In genomic region chr10:61902448-61903183, GRCh38 we compare ENCODE assay signal across 9 cellular contexts. TPM values are rescaled to one million over a fixed set of nuclear protein-coding genes. Genes with fewer than 3 reads are reported as not detected.
DNase-seq lines count a peak whose midpoint lies in the region; ATAC-seq, FAIRE-seq and TF ChIP-seq lines count a peak whose summit lies in the region.
"Had no signal": no experiment of that assay in that cellular context is flagged by ENCODE, and none has a peak within 500 bp of the region (broad histone marks: within the 10 kb centered on the region; RNA-seq: fewer than 3 reads in every experiment).

No MANE protein-coding gene starts in this region.

- H3K27ac ChIP-seq in H1 (ENCODE audit: low read depth, low read length) (no peak overlapping the region), mesenchymal stem cell (ENCODE audit: low read length, poor library complexity, severe bottlenecking) (peak overlapping the region; percentile 93)

- TF ChIP-seq RAD21 in H1 (IDR thresholded peaks at IDR 0.05 in 1 of 2, conservative IDR thresholded peaks at IDR 0.05 in 1 of 2; ENCODE audit: low read depth in 2 of 2, low read length in 2 of 2) = 0 out of 4 replicates have a peak, but pooled peaks of 1 of the 2 experiments have one; percentile 1

- H3K79me1 ChIP-seq in H1 (ENCODE audit: low read depth, low read length) = no peaks in the 10 kb centered on the region
- no peaks in the 10 kb centered on the region for H3K79me1 ChIP-seq in mesenchymal stem cell (replicated peaks; ENCODE audit: low read length, poor library complexity, severe bottlenecking)

- TF ChIP-seq CTCF in Caco-2 (IDR thresholded peaks at IDR 0.05; ENCODE audit: insufficient read depth in 1 of 2, low read depth in 1 of 2, low read length in 1 of 2, severe bottlenecking in 1 of 2, unreplicated experiment in 1 of 2) (peak in 1 of 2 experiments; percentile 43), H1 (IDR thresholded peaks at IDR 0.05; ENCODE audit: control extremely low read depth in 1 of 3, insufficient read depth in 1 of 3, low read depth in 1 of 3, low read length in 3 of 3) (peak in 1 of 3 experiments; percentile 8; a peak in 1 of 4 replicates)

- H3K9ac ChIP-seq in H1 (replicated peaks in 1 of 4; ENCODE audit: extremely low read depth in 1 of 4, low read depth in 3 of 4, low read length in 3 of 4) (no peak overlapping the region), mesenchymal stem cell (ENCODE audit: low read length) (peak overlapping the region; percentile 100)

- peaks cover 6% of the 10 kb centered on the region; the same call in 1 of the 2 replicates for H3K36me3 ChIP-seq in Caco-2 (ENCODE audit: control insufficient read depth, insufficient read depth, low read length)
- no peaks in the 10 kb centered on the region for H3K36me3 ChIP-seq in H7 (replicated peaks; ENCODE audit: control insufficient read depth, insufficient read depth, low read length)
- H3K36me3 ChIP-seq in H1 (ENCODE audit: control insufficient read depth in 2 of 4, insufficient read depth in 4 of 4, low read length in 3 of 4) = no peaks in the 10 kb centered on the region
- no peaks in the 10 kb centered on the region for H3K36me3 ChIP-seq in mesenchymal stem cell (ENCODE audit: control insufficient read depth in 1 of 2, insufficient read depth in 2 of 2, low read depth in 1 of 2, low read length in 2 of 2)

- no peaks in the 10 kb centered on the region for H3K27me3 ChIP-seq in Caco-2 (replicated peaks; ENCODE audit: control insufficient read depth, insufficient read depth, low read length)
- peaks cover 33% of the 10 kb centered on the region for H3K27me3 ChIP-seq in H7 (ENCODE audit: control insufficient read depth, insufficient read depth, low read length)
- H3K27me3 ChIP-seq in H1 (replicated peaks in 1 of 4; ENCODE audit: control insufficient read depth in 3 of 4, extremely low read depth in 1 of 4, insufficient read depth in 3 of 4, low read length in 3 of 4) = peaks cover 9 to 38% (median 31%) of the 10 kb centered on the region in 4 experiments
- H3K27me3 ChIP-seq in mesenchymal stem cell (ENCODE audit: control insufficient read depth in 1 of 2, insufficient read depth in 1 of 2, low read length in 2 of 2) = no peaks in the 10 kb centered on the region

- H3K4me1 ChIP-seq in Caco-2 (peaks cover 57% of the 10 kb centered on the region), H1 (replicated peaks in 1 of 4; ENCODE audit: control insufficient read depth in 3 of 4, insufficient read depth in 4 of 4, low read length in 3 of 4) (peaks cover 0 to 14% (median 5%) of the 10 kb centered on the region in 4 experiments; a peak in 3 of 7 replicates), mesenchymal stem cell (ENCODE audit: control insufficient read depth, insufficient read depth, low read depth, low read length) (no peaks in the 10 kb centered on the region)

- peaks cover 78% of the 10 kb centered on the region for H3K36me3 Mint-ChIP-seq in Caco-2 (ENCODE audit: insufficient read depth, unreplicated experiment)

- POLR2A ChIA-PET in Caco-2 (lab: Charles Lee) = interaction anchor here (0.6 to 2.1 kb wide), 5 partner anchors 34 to 147 kb away, joined by 3 to 12 read pairs (median 4); no protein-coding TSS in a partner anchor
- POLR2A ChIA-PET in H1 (lab: Charles Lee; ENCODE audit: partially characterized antibody) = interaction anchor here (1.3 kb wide), 1 partner anchor 14 kb away, joined by 4 read pairs; no protein-coding TSS in a partner anchor

- H4K20me1 ChIP-seq in H1 (replicated peaks in 1 of 2; ENCODE audit: control insufficient read depth in 1 of 2, insufficient read depth in 2 of 2, low read length in 2 of 2) = no peaks in the 10 kb centered on the region

- no peak overlapping the region for H2BK5ac ChIP-seq in H1 (ENCODE audit: low read depth, low read length)
- peak overlapping the region; percentile 91 for H2BK5ac ChIP-seq in mesenchymal stem cell (ENCODE audit: low read depth, low read length, poor library complexity, severe bottlenecking)

- no peak for ATAC-seq in GM18861 (IDR thresholded peaks at IDR 0.05; ENCODE audit: unreplicated experiment)

- no peak for TF ChIP-seq EP300 in H1 (IDR thresholded peaks at IDR 0.05; ENCODE audit: borderline replicate concordance in 1 of 2, low read depth in 2 of 2, low read length in 2 of 2)

- no peaks in the 10 kb centered on the region for H3K79me2 ChIP-seq in H1 (ENCODE audit: control insufficient read depth in 1 of 2, insufficient read depth in 2 of 2, low read length in 2 of 2)

- H3K18ac ChIP-seq in H1 (ENCODE audit: extremely low read depth, low read length) = no peak overlapping the region
- peak overlapping the region; percentile 38 to 74 for H3K18ac ChIP-seq in mesenchymal stem cell (ENCODE audit: low read depth in 1 of 2, low read length in 2 of 2)

- DNase-seq in Caco-2 (peak; percentile 86 to 87), H7 (peak; percentile 61), NCI-H345 (lab: John Stamatoyannopoulos, UW) (peak; percentile 34), H1 (ENCODE audit: low read depth in 1 of 2, low spot score in 2 of 2) (no peak), mesenchymal stem cell (peak; percentile 76)
- peak; percentile 80 for DNase-seq in activated CD8-positive, alpha-beta memory T cell treated with anti-CD3 and anti-CD28 coated beads for 24 hours
- peak; percentile 47 for DNase-seq in stimulated activated CD8-positive, alpha-beta memory T cell treated with anti-CD3 and anti-CD28 coated beads, Interleukin-4, amount 100 ng/mL, for 24 hours (ENCODE audit: low read depth)

- H3K4me1 Mint-ChIP-seq in Caco-2 (ENCODE audit: low read depth, unreplicated experiment) = peaks cover 41% of the 10 kb centered on the region

- H2AFZ ChIP-seq in H1 (ENCODE audit: low read length) (no peak overlapping the region), mesenchymal stem cell (ENCODE audit: low read depth, low read length) (no peak overlapping the region)

- H4K8ac ChIP-seq in H1 (ENCODE audit: extremely low read depth, insufficient read depth, low read length) = no peak overlapping the region
- peak overlapping the region; percentile 75 for H4K8ac ChIP-seq in mesenchymal stem cell (ENCODE audit: low read length)

- H3K23ac ChIP-seq in H1 (ENCODE audit: insufficient read length) (no peak overlapping the region), mesenchymal stem cell (ENCODE audit: low read length in 2 of 2) (no peak overlapping the region)

- H3K4ac ChIP-seq in H1 (replicated peaks; ENCODE audit: insufficient read length, low read depth, low read length) = no peak overlapping the region
- H3K4ac ChIP-seq in mesenchymal stem cell (ENCODE audit: low read depth in 1 of 2, low read length in 2 of 2) = peak overlapping the region in 1 of 2 experiments; percentile 83

- CTCF ChIA-PET in Caco-2 (lab: Charles Lee) (interaction anchor here (0.7 to 3.4 kb wide), 6 partner anchors 26 to 342 kb away, joined by 3 to 24 read pairs (median 6); no protein-coding TSS in a partner anchor), H1 (lab: Charles Lee; ENCODE audit: partially characterized antibody) (interaction anchor here (0.7 to 5.9 kb wide), 13 partner anchors 9 to 524 kb away, joined by 3 to 25 read pairs (median 3); no protein-coding TSS in a partner anchor)

- H3K4me3 ChIP-seq in Caco-2 (ENCODE audit: low read depth, low read length) = peak overlapping the region; percentile 97
- H3K4me3 ChIP-seq in H7 (ENCODE audit: insufficient read depth, low read depth, low read length) = peak overlapping the region; percentile 58
- peak overlapping the region; percentile 48 to 91 (median 76) for H3K4me3 ChIP-seq in H1 (ENCODE audit: extremely low read depth in 1 of 4, insufficient read depth in 2 of 4, low read depth in 3 of 4, low read length in 4 of 4)
- H3K4me3 ChIP-seq in mesenchymal stem cell (ENCODE audit: insufficient read depth in 1 of 2, low read depth in 1 of 2, low read length in 2 of 2) = peak overlapping the region; percentile 66 to 91

- WGBS in H1 (ENCODE audit: extremely low coverage in 1 of 2, insufficient coverage in 1 of 2, insufficient read length in 1 of 2, insufficient replicate concordance in 2 of 2, low coverage in 1 of 2, low lambda C conversion rate in 2 of 2, missing lambda C conversion rate in 1 of 2), 2 experiments = 2% methylated on average over 19 of the region's 24 CpGs; no CpG with 5 or more reads in 1 of the 2 experiments
- 1% methylated on average over 18 of the region's 24 CpGs for WGBS in mesenchymal stem cell

- no peak overlapping the region for H2BK20ac ChIP-seq in H1 (ENCODE audit: low read length)

- no peak for TF ChIP-seq POLR2A in H1 (IDR thresholded peaks at IDR 0.05; ENCODE audit: control extremely low read depth in 1 of 2, low read depth in 2 of 2, low read length in 2 of 2)

- H4K91ac ChIP-seq in H1 (replicated peaks; ENCODE audit: insufficient read length, low read length) = no peak overlapping the region
- H4K91ac ChIP-seq in mesenchymal stem cell (ENCODE audit: low read length) = no peak overlapping the region

- intact Hi-C loops in Caco-2 (cut with micrococcal nuclease; ENCODE audit: unreplicated experiment) = loop anchor here (1.0 to 2.0 kb wide), 6 partner anchors 35 to 151 kb away; no protein-coding TSS in a partner anchor

- no peak overlapping the region for H3K14ac ChIP-seq in H1 (ENCODE audit: insufficient read length)
- H3K14ac ChIP-seq in mesenchymal stem cell (ENCODE audit: low read length in 2 of 2) = no peak overlapping the region

- H3K4me3 Mint-ChIP-seq in Caco-2 (ENCODE audit: unreplicated experiment) = peak overlapping the region; percentile 89

- no peaks in the 10 kb centered on the region for H3K9me3 ChIP-seq in Caco-2
- H3K9me3 ChIP-seq in H1 (ENCODE audit: insufficient read depth in 2 of 2, low read depth in 1 of 2, low read length in 1 of 2) = no peaks in the 10 kb centered on the region
- H3K9me3 ChIP-seq in mesenchymal stem cell (ENCODE audit: control insufficient read depth, low read length) = no peaks in the 10 kb centered on the region

- FAIRE-seq in H1 (lab: Jason Lieb, UNC) = no peak
- FAIRE-seq: frontal cortex had no signal

- peak overlapping the region; percentile 99 for H3K27ac Mint-ChIP-seq in Caco-2 (ENCODE audit: unreplicated experiment)

- no peak overlapping the region for H4K5ac ChIP-seq in H1 (ENCODE audit: insufficient read length, low read depth, low read length)

- H3K4me2 ChIP-seq in H1 (ENCODE audit: insufficient read depth in 1 of 2, low read depth in 2 of 2, low read length in 2 of 2) (peak overlapping the region; percentile 96 to 98), mesenchymal stem cell (ENCODE audit: low read length, poor library complexity, severe bottlenecking) (peak overlapping the region; percentile 45)

- H2BK15ac ChIP-seq in H1 (ENCODE audit: low read length) = no peak overlapping the region
- no peak overlapping the region for H2BK15ac ChIP-seq in mesenchymal stem cell (ENCODE audit: low read depth, poor library complexity, severe bottlenecking)

- H3K23me2 ChIP-seq in H1 (ENCODE audit: low read depth, low read length) = peaks cover 21% of the 10 kb centered on the region

- BruUV-seq in Caco-2 (replicated peaks; lab: Mats Ljungman, UMichigan) = no TSS peak

- H3K9me3 Mint-ChIP-seq in Caco-2 (ENCODE audit: unreplicated experiment) = no peaks in the 10 kb centered on the region

- H2BK120ac ChIP-seq in H1 (replicated peaks; ENCODE audit: low read depth, low read length) (no peak overlapping the region), mesenchymal stem cell (ENCODE audit: low read depth, low read length) (peak overlapping the region; percentile 95)

- H2AK5ac ChIP-seq in H1 (ENCODE audit: low read depth, low read length) (no peak overlapping the region), mesenchymal stem cell (ENCODE audit: low read length, severe bottlenecking) (no peak overlapping the region)

- H3K27me3 Mint-ChIP-seq in Caco-2 (ENCODE audit: insufficient read depth, unreplicated experiment) = no peaks in the 10 kb centered on the region

- H2BK12ac ChIP-seq in H1 (ENCODE audit: low read depth, low read length) = no peak overlapping the region
- H2BK12ac ChIP-seq in mesenchymal stem cell (ENCODE audit: low read length in 2 of 2) = peak overlapping the region in 1 of 2 experiments; percentile 39

- no peak overlapping the region for H3K56ac ChIP-seq in H1 (replicated peaks; ENCODE audit: insufficient read length, low read depth, low read length)

RNA-seq across cellular contexts. Expression of gene ARID5B, which starts 1.1 kb away (rescaled TPM):
- 168 and 169 TPM in 2 replicates for total RNA-seq in Caco-2 (2022)
- total RNA-seq in H7 (2014; rRNA removed; shearing (Covaris generic)) = 1.3 and 1.4 TPM in 2 replicates
- 0.90 and 1.1 TPM in 2 replicates for total RNA-seq in H1 (2021; fragmentation: NEBNext Ultra II Directional; extraction: Animal tissue kit (Norgen Biotek cat#: 25700))
- polyA plus RNA-seq in H1 (2011; rRNA removed) = 0.13 and 0.21 TPM in 2 replicates
- polyA plus RNA-seq in H1 (2011; cell fraction: cytosol; rRNA removed) = 0.23 TPM
- 0.33 TPM for polyA plus RNA-seq in H1 (2011; cell fraction: nucleus; rRNA removed)
- polyA plus RNA-seq in H1 (2012, experiment 1 of 2) = 0.18 to 0.32 TPM (median 0.28 TPM) in 4 replicates
- polyA plus RNA-seq in H1 (2012, experiment 2 of 2) = 0.04 TPM
- 1.6 TPM for polyA plus RNA-seq in H1 (2013, experiment 1 of 2)
- 1.4 TPM for polyA plus RNA-seq in H1 (2013, experiment 2 of 2)
- 0.98 and 1.5 TPM in 2 replicates for polyA minus RNA-seq in H1 (2011; rRNA and poly(A)+ RNA removed)
- 0.81 TPM for polyA minus RNA-seq in H1 (2011; cell fraction: cytosol; rRNA and poly(A)+ RNA removed)
- 2.3 TPM for polyA minus RNA-seq in H1 (2011; cell fraction: nucleus; rRNA and poly(A)+ RNA removed)
- polyA plus RNA-seq in mesenchymal stem cell (2013, experiment 1 of 2) = 61.5 TPM
- polyA plus RNA-seq in mesenchymal stem cell (2013, experiment 2 of 2) = 57.0 TPM

Comparison
In these comparisons a context has a peak if more than half of its experiments do, and no peak if none do; other contexts are left out.
1. DNase-seq: peak in Caco-2 (2 of 2), H7 (single experiment), NCI-H345 (single experiment), activated CD8-positive, alpha-beta memory T cell treated with anti-CD3 and anti-CD28 coated beads for 24 hours (single experiment), mesenchymal stem cell (single experiment) and stimulated activated CD8-positive, alpha-beta memory T cell treated with anti-CD3 and anti-CD28 coated beads, Interleukin-4, amount 100 ng/mL, for 24 hours (single experiment); none in H1 (0 of 2).
2. RNA of gene ARID5B, which starts 1.1 kb away (total RNA-seq): 168 to 169 TPM in Caco-2; 1.3 to 1.4 TPM in H7 and 0.90 to 1.1 TPM in H1; every median in the first group is over 10 times any median in the second.
3. Peak in every context shown above with its lines, with median percentiles within 50 percentile points of each other: H3K4me3 ChIP-seq.